Comparison of ENCODE assay signal across 1 cellular context in genomic region chr3:171257251-171258179, GRCh38.
TF ChIP-seq lines count a peak whose summit lies in the region.

No MANE protein-coding gene starts in this region.

TF ChIP-seq in GM12878, 131 proteins besides CTCF, POLR2A, EP300 and RAD21 (continued from another document and continues in another):
- TF ChIP-seq ETV6 (conservative IDR thresholded peaks at IDR 0.05 in 1 of 2, IDR thresholded peaks at IDR 0.05 in 1 of 2; ENCODE audit: borderline replicate concordance in 1 of 2, low read depth in 1 of 2), result 0 out of 4 replicates have a peak, but pooled peaks of 1 of the 2 experiments have one; percentile 35
- no peak for TF ChIP-seq PBX3 (IDR thresholded peaks at IDR 0.05; ENCODE audit: insufficient replicate concordance, low read depth, low read length)
- TF ChIP-seq TCF7 (IDR thresholded peaks at IDR 0.05; ENCODE audit: borderline replicate concordance), result peak; percentile 19; the same call in 1 of the 2 replicates
- TF ChIP-seq CREB1 (IDR thresholded peaks at IDR 0.05; ENCODE audit: low read depth), result peak; percentile 69
- no peak for TF ChIP-seq SMAD1 (IDR thresholded peaks at IDR 0.05; ENCODE audit: low read depth, partially characterized antibody)
- peak; percentile 81 for TF ChIP-seq YY1 (IDR thresholded peaks at IDR 0.05; ENCODE audit: low read depth, low read length)
- 0 out of 2 replicates have a peak, but pooled peaks have one; percentile 42 for TF ChIP-seq MEF2A (IDR thresholded peaks at IDR 0.05; ENCODE audit: insufficient read depth, low read depth, low read length)
- no peak for TF ChIP-seq RFX5 (IDR thresholded peaks at IDR 0.05; ENCODE audit: low read depth, low read length)
- no peak for TF ChIP-seq YBX1 (IDR thresholded peaks at IDR 0.05)
- TF ChIP-seq JUND (IDR thresholded peaks at IDR 0.05; ENCODE audit: low read depth, low read length), result no peak
- TF ChIP-seq ZNF384 (IDR thresholded peaks at IDR 0.05; ENCODE audit: borderline replicate concordance, low read depth, low read length), result no peak
- peak; percentile 14 to 56; a peak in 2 of 4 replicates for TF ChIP-seq IKZF2 (IDR thresholded peaks at IDR 0.05)
- TF ChIP-seq HSF1 (IDR thresholded peaks at IDR 0.05; ENCODE audit: low read depth, low read length), result no peak
- TF ChIP-seq ZBTB4 (CRISPR knock-in tag; IDR thresholded peaks at IDR 0.05), result no peak
- peak; percentile 25 for TF ChIP-seq USF1 (IDR thresholded peaks at IDR 0.05; ENCODE audit: borderline replicate concordance, extremely low read length, insufficient read depth, low read depth, low read length)
- TF ChIP-seq SREBF2 (IDR thresholded peaks at IDR 0.05; ENCODE audit: low read length), result no peak
- TF ChIP-seq ZZZ3 (IDR thresholded peaks at IDR 0.05; ENCODE audit: control insufficient read depth, insufficient read length, low read depth), result no peak
- peak; percentile 80 for TF ChIP-seq NFIC (IDR thresholded peaks at IDR 0.05; ENCODE audit: low read depth, low read length)
- 0 out of 2 replicates have a peak, but pooled peaks have one; percentile 40 for TF ChIP-seq SMARCA5 (IDR thresholded peaks at IDR 0.05)
- 0 out of 2 replicates have a peak, but pooled peaks have one; percentile 12 for TF ChIP-seq TBL1XR1 (IDR thresholded peaks at IDR 0.05; ENCODE audit: low read depth, low read length)
- TF ChIP-seq NBN (IDR thresholded peaks at IDR 0.05), result no peak
- no peak for TF ChIP-seq MYC (IDR thresholded peaks at IDR 0.05; ENCODE audit: insufficient read depth, insufficient read length, insufficient replicate concordance, low read length, severe bottlenecking)
- no peak for TF ChIP-seq NFYA (IDR thresholded peaks at IDR 0.05; ENCODE audit: borderline replicate concordance, low read depth, low read length)
- TF ChIP-seq TARDBP (IDR thresholded peaks at IDR 0.05; ENCODE audit: borderline replicate concordance), result no peak
- 0 out of 2 replicates have a peak, but pooled peaks have one; percentile 26 for TF ChIP-seq BACH1 (IDR thresholded peaks at IDR 0.05; ENCODE audit: borderline replicate concordance)
- TF ChIP-seq GATAD2B (conservative IDR thresholded peaks at IDR 0.05; ENCODE audit: low read depth), result no peak
- TF ChIP-seq RB1 (IDR thresholded peaks at IDR 0.05; ENCODE audit: borderline replicate concordance), result no peak
- TF ChIP-seq SUZ12 (IDR thresholded peaks at IDR 0.05; ENCODE audit: unreplicated experiment), result no peak
- peak; percentile 59; the same call in 1 of the 2 replicates for TF ChIP-seq CREM (IDR thresholded peaks at IDR 0.05; ENCODE audit: low read depth)
- TF ChIP-seq ZNF622 (IDR thresholded peaks at IDR 0.05), result no peak
- TF ChIP-seq ATF3 (IDR thresholded peaks at IDR 0.05; ENCODE audit: borderline replicate concordance, extremely low read depth, low read depth, low read length), result no peak
- no peak for TF ChIP-seq ASH2L (IDR thresholded peaks at IDR 0.05; ENCODE audit: borderline replicate concordance, low read depth)
- TF ChIP-seq BMI1 (IDR thresholded peaks at IDR 0.05; ENCODE audit: borderline replicate concordance), result no peak
- no peak for TF ChIP-seq NFXL1 (IDR thresholded peaks at IDR 0.05; ENCODE audit: borderline replicate concordance)
- TF ChIP-seq CEBPB (IDR thresholded peaks at IDR 0.05; ENCODE audit: borderline replicate concordance in 1 of 2, low read depth in 2 of 2, low read length in 2 of 2), result no peak
- TF ChIP-seq IKZF1 (conservative IDR thresholded peaks at IDR 0.05), result no peak
- no peak for TF ChIP-seq NKRF (conservative IDR thresholded peaks at IDR 0.05)
- TF ChIP-seq MXI1 (IDR thresholded peaks at IDR 0.05; ENCODE audit: low read depth, low read length), result no peak
- no peak for TF ChIP-seq KDM1A (IDR thresholded peaks at IDR 0.05; ENCODE audit: borderline replicate concordance)
- peak; percentile 97 for TF ChIP-seq POU2F2 (IDR thresholded peaks at IDR 0.05; ENCODE audit: borderline replicate concordance, low read depth, low read length)
- no peak for TF ChIP-seq ZBTB40 (IDR thresholded peaks at IDR 0.05; ENCODE audit: borderline replicate concordance)
- TF ChIP-seq HDGF (IDR thresholded peaks at IDR 0.05), result no peak
- peak; percentile 69 for TF ChIP-seq SPI1 (IDR thresholded peaks at IDR 0.05; ENCODE audit: borderline replicate concordance, insufficient read depth, low read depth, low read length)
- no peak for TF ChIP-seq NR2F1 (conservative IDR thresholded peaks at IDR 0.05)
- TF ChIP-seq HDAC2 (IDR thresholded peaks at IDR 0.05), result no peak
- no peak for TF ChIP-seq PRDM15 (CRISPR knock-in tag; IDR thresholded peaks at IDR 0.05)
